ENCODE assay signal across 1 cellular context in genomic region chr3:42581400-42581708, GRCh38.
TF ChIP-seq lines count a peak whose summit lies in the region.

No MANE protein-coding gene starts in this region.

TF ChIP-seq in GM23338, 12 proteins besides CTCF, POLR2A, EP300 and RAD21 (continued from another document):
- no peak for TF ChIP-seq ZNF462 (CRISPR knock-in tag; IDR thresholded peaks at IDR 0.05)
- TF ChIP-seq STAT1 (IDR thresholded peaks at IDR 0.05; ENCODE audit: unreplicated experiment) = no peak
- TF ChIP-seq CREB1 (CRISPR knock-in tag; IDR thresholded peaks at IDR 0.05; ENCODE audit: low read depth) = no peak
- TF ChIP-seq REST (IDR thresholded peaks at IDR 0.05; ENCODE audit: unreplicated experiment) = no peak
- TF ChIP-seq NANOG (IDR thresholded peaks at IDR 0.05; ENCODE audit: borderline replicate concordance) = no peak
- TF ChIP-seq EZH2 (IDR thresholded peaks at IDR 0.05; ENCODE audit: low read depth, unreplicated experiment) = no peak
- TF ChIP-seq EZH2phosphoT487 (IDR thresholded peaks at IDR 0.05; ENCODE audit: unreplicated experiment) = no peak
- TF ChIP-seq JUNB (IDR thresholded peaks at IDR 0.05; ENCODE audit: unreplicated experiment) = no peak
